11 cellular contexts compared by ENCODE assay signal in the genomic region with DNA sequence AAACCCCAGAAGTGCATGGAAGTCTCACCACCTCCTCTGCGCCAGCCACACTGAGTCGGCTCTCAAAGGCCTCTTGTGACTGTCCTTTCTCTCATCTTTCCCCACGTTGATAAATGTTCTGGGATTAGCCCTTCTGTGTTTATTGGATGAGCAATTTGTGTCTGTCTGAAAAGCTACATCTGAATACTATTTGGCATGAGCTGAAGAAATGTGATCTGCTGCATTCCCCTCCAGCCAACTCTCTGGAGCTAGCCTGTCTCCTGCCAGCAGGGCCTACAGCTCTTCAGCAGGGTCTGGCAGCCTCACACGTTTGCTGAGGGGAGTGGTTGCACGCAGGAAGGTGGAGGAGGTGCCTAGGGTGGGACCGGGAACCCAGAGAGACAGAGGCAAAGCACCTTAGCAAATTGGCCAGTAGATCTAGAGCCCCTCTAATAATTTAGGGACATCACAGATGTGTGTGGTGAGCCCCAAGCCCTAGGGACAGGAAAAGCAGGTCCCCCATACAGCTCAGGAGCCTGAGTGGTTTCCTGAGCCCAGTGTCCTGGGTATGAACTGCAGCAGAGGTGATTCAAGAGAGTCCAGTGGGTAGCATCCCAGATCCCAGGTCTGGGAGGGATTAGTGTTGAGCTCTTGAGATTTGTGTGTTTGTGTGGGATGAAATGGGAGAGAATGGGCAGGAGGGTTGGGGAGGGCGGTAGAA. TPM values are rescaled to one million over a fixed set of nuclear protein-coding genes. Genes with fewer than 3 reads are reported as not detected.
DNase-seq lines count a peak whose midpoint lies in the region; ATAC-seq lines count a peak whose summit lies in the region.
"Had no signal": no experiment of that assay in that cellular context is flagged by ENCODE, and none has a peak within 500 bp of the region (broad histone marks: within the 10 kb centered on the region; RNA-seq: fewer than 3 reads in every experiment).

No MANE protein-coding gene starts in this region.

- ATAC-seq in Right ventricle myocardium superior (ENCODE audit: poor library complexity) = peak; percentile 91
- no peak for ATAC-seq in HG02610 (IDR thresholded peaks at IDR 0.05; ENCODE audit: unreplicated experiment)
- no peak for ATAC-seq in activated naive CD8-positive, alpha-beta T cell treated with anti-CD3 and anti-CD28 coated beads, Interleukin-2, amount 50 U/mL, for 24 hours
- ATAC-seq in GM19328 (IDR thresholded peaks at IDR 0.05; ENCODE audit: unreplicated experiment) = no peak
- ATAC-seq in activated T-cell treated with anti-CD3 and anti-CD28 coated beads, Interleukin-2, amount 50 U/mL, for 4 hours = no peak

- H3K4me3 ChIP-seq in SJCRH30 (no peak overlapping the region), skeletal muscle cell (ENCODE audit: low read depth, low read length) (no peak overlapping the region)
- H3K4me3 ChIP-seq: pancreas had no signal

- H3K27me3 ChIP-seq in SJCRH30 = no peaks in the 10 kb centered on the region
- H3K27me3 ChIP-seq: pancreas had no signal

- H3K9me3 ChIP-seq in SJCRH30 (replicated peaks) = no peaks in the 10 kb centered on the region
- H3K9me3 ChIP-seq: pancreas had no signal

- H3K27ac ChIP-seq in SJCRH30 = no peak overlapping the region

- no peaks in the 10 kb centered on the region for H3K36me3 ChIP-seq in SJCRH30
- H3K36me3 ChIP-seq: pancreas had no signal

- H3K4me3 Mint-ChIP-seq in activated naive CD8-positive, alpha-beta T cell treated with anti-CD3 and anti-CD28 coated beads, Interleukin-2, amount 50 U/mL, for 24 hours = no peak overlapping the region
- H3K4me3 Mint-ChIP-seq in activated T-cell treated with anti-CD3 and anti-CD28 coated beads, Interleukin-2, amount 50 U/mL, for 4 hours = no peak overlapping the region
- H3K4me3 Mint-ChIP-seq: activated CD4-positive, alpha-beta T cell treated with anti-CD3 and anti-CD28 coated beads for 36 hours had no signal

- intact Hi-C loops in Right ventricle myocardium superior (cut with DNase I) = no loop called here

- peaks cover 28% of the 10 kb centered on the region for H3K4me1 ChIP-seq in SJCRH30

- no peak overlapping the region for H3K27ac Mint-ChIP-seq in activated naive CD8-positive, alpha-beta T cell treated with anti-CD3 and anti-CD28 coated beads, Interleukin-2, amount 50 U/mL, for 24 hours
- H3K27ac Mint-ChIP-seq: activated CD4-positive, alpha-beta T cell treated with anti-CD3 and anti-CD28 coated beads for 36 hours had no signal

- no peaks in the 10 kb centered on the region for H3K36me3 Mint-ChIP-seq in activated naive CD8-positive, alpha-beta T cell treated with anti-CD3 and anti-CD28 coated beads, Interleukin-2, amount 50 U/mL, for 24 hours (ENCODE audit: low read depth)
- no peaks in the 10 kb centered on the region for H3K36me3 Mint-ChIP-seq in activated T-cell treated with anti-CD3 and anti-CD28 coated beads, Interleukin-2, amount 50 U/mL, for 4 hours (ENCODE audit: insufficient read depth)

- DNase-seq in EL (peak; percentile 19), SJCRH30 (peak; percentile 27 to 52), Right ventricle myocardium superior (peak; percentile 77), skeletal muscle cell (ENCODE audit: low read depth) (peak; percentile 73)
- DNase-seq in activated naive CD8-positive, alpha-beta T cell treated with anti-CD3 and anti-CD28 coated beads, Interleukin-2, amount 50 U/mL, for 24 hours = no peak
- no peak for DNase-seq in activated T-cell treated with anti-CD3 and anti-CD28 coated beads, Interleukin-2, amount 50 U/mL, for 4 hours
- DNase-seq: activated CD4-positive, alpha-beta T cell treated with anti-CD3 and anti-CD28 coated beads for 36 hours; pancreas had no signal

- peaks cover 8% of the 10 kb centered on the region for H3K4me1 Mint-ChIP-seq in activated naive CD8-positive, alpha-beta T cell treated with anti-CD3 and anti-CD28 coated beads, Interleukin-2, amount 50 U/mL, for 24 hours
- no peaks in the 10 kb centered on the region for H3K4me1 Mint-ChIP-seq in activated T-cell treated with anti-CD3 and anti-CD28 coated beads, Interleukin-2, amount 50 U/mL, for 4 hours (ENCODE audit: low read depth)

- no peaks in the 10 kb centered on the region for H3K9me3 Mint-ChIP-seq in activated naive CD8-positive, alpha-beta T cell treated with anti-CD3 and anti-CD28 coated beads, Interleukin-2, amount 50 U/mL, for 24 hours
- H3K9me3 Mint-ChIP-seq in activated T-cell treated with anti-CD3 and anti-CD28 coated beads, Interleukin-2, amount 50 U/mL, for 4 hours = no peaks in the 10 kb centered on the region

- H3K27me3 Mint-ChIP-seq in activated naive CD8-positive, alpha-beta T cell treated with anti-CD3 and anti-CD28 coated beads, Interleukin-2, amount 50 U/mL, for 24 hours = no peaks in the 10 kb centered on the region
- peaks cover 2% of the 10 kb centered on the region for H3K27me3 Mint-ChIP-seq in activated T-cell treated with anti-CD3 and anti-CD28 coated beads, Interleukin-2, amount 50 U/mL, for 4 hours (ENCODE audit: low read depth)
- H3K27me3 Mint-ChIP-seq: activated CD4-positive, alpha-beta T cell treated with anti-CD3 and anti-CD28 coated beads for 36 hours had no signal

RNA-seq across cellular contexts. Expression of a gene that starts 20.5 kb away (rescaled TPM):
- total RNA-seq in SJCRH30 (2014; rRNA removed; shearing (Covaris generic)) = 14.0 and 15.7 TPM in 2 replicates
- total RNA-seq in Right ventricle myocardium superior = 41.0 TPM
- 10 to 100 TPM; 30.2 to 43.4 (median 32.0) TPM for total RNA-seq in activated T-cell treated with anti-CD3 and anti-CD28 coated beads, Interleukin-2, amount 50 U/mL, for 4 hours

RNA-seq across cellular contexts. Expression of a gene that starts 52.3 kb away (rescaled TPM):
- total RNA-seq in SJCRH30 (2014; rRNA removed; shearing (Covaris generic)) = not detected in 2 replicates
- total RNA-seq in Right ventricle myocardium superior = not detected
- not detected for total RNA-seq in activated T-cell treated with anti-CD3 and anti-CD28 coated beads, Interleukin-2, amount 50 U/mL, for 4 hours
- total RNA-seq: activated CD4-positive, alpha-beta T cell treated with anti-CD3 and anti-CD28 coated beads for 36 hours; RPMI7951 had no signal

Comparison
In these comparisons a context has a peak if more than half of its experiments do, and no peak if none do; other contexts are left out.
1. DNase-seq: peak in EL (single experiment), SJCRH30 (2 of 2), Right ventricle myocardium superior (single experiment) and skeletal muscle cell (single experiment); none in activated naive CD8-positive, alpha-beta T cell treated with anti-CD3 and anti-CD28 coated beads, Interleukin-2, amount 50 U/mL, for 24 hours (single experiment) and activated T-cell treated with anti-CD3 and anti-CD28 coated beads, Interleukin-2, amount 50 U/mL, for 4 hours (single experiment).